13 cellular contexts compared by ENCODE assay signal in the genomic region with DNA sequence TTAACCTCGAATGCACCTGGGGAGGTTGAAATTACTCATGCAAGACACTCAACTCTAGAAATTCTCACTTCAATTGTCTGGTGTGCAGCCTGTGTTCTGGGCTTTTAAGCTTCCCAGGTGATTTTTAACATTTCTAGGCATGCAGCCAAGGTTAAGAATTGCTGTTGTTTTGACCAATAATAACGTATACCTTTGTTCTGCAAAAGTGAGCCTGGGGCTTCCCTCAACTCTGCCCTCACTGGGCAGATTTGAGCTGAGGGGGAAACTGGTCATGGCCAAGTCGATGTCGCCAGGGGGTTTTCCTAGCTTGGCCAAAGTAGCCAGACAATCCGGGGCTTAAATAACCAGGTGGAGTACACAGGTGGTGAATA. TPM values are rescaled to one million over a fixed set of nuclear protein-coding genes. Genes with fewer than 3 reads are reported as not detected.
DNase-seq lines count a peak whose midpoint lies in the region; ATAC-seq and TF ChIP-seq lines count a peak whose summit lies in the region.
"Had no signal": no experiment of that assay in that cellular context is flagged by ENCODE, and none has a peak within 500 bp of the region (broad histone marks: within the 10 kb centered on the region; RNA-seq: fewer than 3 reads in every experiment).

No MANE protein-coding gene starts in this region.

- TF ChIP-seq CTCF in gastroesophageal sphincter (IDR thresholded peaks at IDR 0.05): no peak

- H3K9me3 Mint-ChIP-seq in activated T-helper 17 cell treated with anti-CD3 and anti-CD28 coated beads, Interleukin-2, amount 50 U/mL, for 72 hours: no peaks in the 10 kb centered on the region
- no peaks in the 10 kb centered on the region for H3K9me3 Mint-ChIP-seq in naive thymus-derived CD4-positive, alpha-beta T cell

- peak overlapping the region; percentile 20 for H3K4me3 Mint-ChIP-seq in activated T-helper 17 cell treated with anti-CD3 and anti-CD28 coated beads, Interleukin-2, amount 50 U/mL, for 72 hours
- no peak overlapping the region for H3K4me3 Mint-ChIP-seq in naive thymus-derived CD4-positive, alpha-beta T cell

- peak overlapping the region; percentile 29 for H3K27ac Mint-ChIP-seq in activated T-helper 17 cell treated with anti-CD3 and anti-CD28 coated beads, Interleukin-2, amount 50 U/mL, for 72 hours
- no peak overlapping the region for H3K27ac Mint-ChIP-seq in naive thymus-derived CD4-positive, alpha-beta T cell

- H3K36me3 Mint-ChIP-seq in activated T-helper 17 cell treated with anti-CD3 and anti-CD28 coated beads, Interleukin-2, amount 50 U/mL, for 72 hours (ENCODE audit: low read depth): no peaks in the 10 kb centered on the region
- H3K36me3 Mint-ChIP-seq in naive thymus-derived CD4-positive, alpha-beta T cell: no peaks in the 10 kb centered on the region

- no peak for TF ChIP-seq EP300 in gastroesophageal sphincter (IDR thresholded peaks at IDR 0.05)

- WGBS in gastroesophageal sphincter (ENCODE audit: low coverage in 1 of 2), 2 donors: 47 to 67% methylated on average over 3 to 4 of the region's 5 CpGs

- no peak for TF ChIP-seq POLR2A in gastroesophageal sphincter (IDR thresholded peaks at IDR 0.05)

- no peak for DNase-seq in stimulated activated CD4-positive, alpha-beta T cell treated with anti-CD3 and anti-CD28 coated beads, Interleukin-4, amount 100 ng/mL, for 4 hours
- DNase-seq in naive thymus-derived CD4-positive, alpha-beta T cell: no peak
- no peak for DNase-seq in C1 segment of cervical spinal cord (lab: John Stamatoyannopoulos, UW)
- DNase-seq: stimulated activated CD4-positive, alpha-beta T cell treated with anti-CD3 and anti-CD28 coated beads, Interleukin-15, amount 100 ng/mL, for 24 hours had no signal

- H3K27me3 Mint-ChIP-seq in activated T-helper 17 cell treated with anti-CD3 and anti-CD28 coated beads, Interleukin-2, amount 50 U/mL, for 72 hours: no peaks in the 10 kb centered on the region
- H3K27me3 Mint-ChIP-seq in naive thymus-derived CD4-positive, alpha-beta T cell: peaks cover 0 to 5% (median 0%) of the 10 kb centered on the region in 5 donors

- H3K27me3 ChIP-seq in gastroesophageal sphincter: peaks cover 23% of the 10 kb centered on the region
- H3K27me3 ChIP-seq in naive thymus-derived CD4-positive, alpha-beta T cell (ENCODE audit: control insufficient read depth in 2 of 2, insufficient read depth in 2 of 2, low read length in 2 of 2): no peaks in the 10 kb centered on the region
- H3K27me3 ChIP-seq: thyroid gland had no signal

- no peaks in the 10 kb centered on the region for H3K4me1 ChIP-seq in gastroesophageal sphincter
- no peaks in the 10 kb centered on the region for H3K4me1 ChIP-seq in naive thymus-derived CD4-positive, alpha-beta T cell (ENCODE audit: control insufficient read depth in 2 of 2, insufficient read depth in 2 of 2, low read length in 2 of 2)

- no peak overlapping the region for H3K4me3 ChIP-seq in gastroesophageal sphincter
- H3K4me3 ChIP-seq in naive thymus-derived CD4-positive, alpha-beta T cell (ENCODE audit: low read length): no peak overlapping the region
- H3K4me3 ChIP-seq: thyroid gland had no signal

- POLR2A ChIA-PET in naive thymus-derived CD4-positive, alpha-beta T cell (lab: Charles Lee): no interaction called here

- no peaks in the 10 kb centered on the region for H3K36me3 ChIP-seq in gastroesophageal sphincter
- H3K36me3 ChIP-seq in naive thymus-derived CD4-positive, alpha-beta T cell (ENCODE audit: control insufficient read depth in 2 of 3, insufficient read depth in 3 of 3, low read length in 3 of 3): no peaks in the 10 kb centered on the region
- H3K36me3 ChIP-seq: thyroid gland had no signal

- no peaks in the 10 kb centered on the region for H3K4me1 Mint-ChIP-seq in activated T-helper 17 cell treated with anti-CD3 and anti-CD28 coated beads, Interleukin-2, amount 50 U/mL, for 72 hours
- H3K4me1 Mint-ChIP-seq in naive thymus-derived CD4-positive, alpha-beta T cell: peaks cover 0 to 14% (median 4%) of the 10 kb centered on the region in 7 donors

- CTCF ChIA-PET in naive thymus-derived CD4-positive, alpha-beta T cell (lab: Charles Lee): no interaction called here

- no peaks in the 10 kb centered on the region for H3K9me3 ChIP-seq in gastroesophageal sphincter
- H3K9me3 ChIP-seq in naive thymus-derived CD4-positive, alpha-beta T cell (ENCODE audit: control insufficient read depth in 2 of 3, low read length in 3 of 3): no peaks in the 10 kb centered on the region
- H3K9me3 ChIP-seq: thyroid gland had no signal

- H3K27ac ChIP-seq in gastroesophageal sphincter: no peak overlapping the region
- no peak overlapping the region for H3K27ac ChIP-seq in naive thymus-derived CD4-positive, alpha-beta T cell (ENCODE audit: low read depth, low read length)
- H3K27ac ChIP-seq: VCaP had no signal

- ATAC-seq in GM18861 (IDR thresholded peaks at IDR 0.05; ENCODE audit: unreplicated experiment): peak; percentile 88
- peak; percentile 86 for ATAC-seq in GM21529 (IDR thresholded peaks at IDR 0.05; ENCODE audit: unreplicated experiment)
- peak; percentile 80 for ATAC-seq in HG03342 (IDR thresholded peaks at IDR 0.05; ENCODE audit: unreplicated experiment)
- ATAC-seq in activated T-helper 17 cell treated with anti-CD3 and anti-CD28 coated beads, Interleukin-2, amount 50 U/mL, for 72 hours (replicated peaks): no peak
- no peak for ATAC-seq in gastroesophageal sphincter
- ATAC-seq in naive thymus-derived CD4-positive, alpha-beta T cell: no peak

- intact Hi-C loops in naive thymus-derived CD4-positive, alpha-beta T cell (cut with micrococcal nuclease): no loop called here

RNA-seq across cellular contexts. Expression of a gene that starts 0.6 kb away (rescaled TPM):
- total RNA-seq in activated T-helper 17 cell treated with anti-CD3 and anti-CD28 coated beads, Interleukin-2, amount 50 U/mL, for 72 hours: not detected
- total RNA-seq in gastroesophageal sphincter: not detected
- total RNA-seq in naive thymus-derived CD4-positive, alpha-beta T cell: not detected
- polyA plus RNA-seq in naive thymus-derived CD4-positive, alpha-beta T cell: not detected
- total RNA-seq: Daoy, mononuclear cell, thyroid gland had no signal

RNA-seq across cellular contexts. Expression of a gene that starts 22.1 kb away (rescaled TPM):
- not detected for total RNA-seq in activated T-helper 17 cell treated with anti-CD3 and anti-CD28 coated beads, Interleukin-2, amount 50 U/mL, for 72 hours
- total RNA-seq in gastroesophageal sphincter: under 1 TPM in 1 of 4 donors, not detected in 3; 0.94 TPM
- not detected for total RNA-seq in naive thymus-derived CD4-positive, alpha-beta T cell
- not detected for polyA plus RNA-seq in naive thymus-derived CD4-positive, alpha-beta T cell
- total RNA-seq: Daoy had no signal

Comparison
In these comparisons a context has a peak if more than half of its experiments do, and no peak if none do; other contexts are left out.
1. ATAC-seq: peak in GM18861 (single experiment), GM21529 (single experiment) and HG03342 (single experiment); none in activated T-helper 17 cell treated with anti-CD3 and anti-CD28 coated beads, Interleukin-2, amount 50 U/mL, for 72 hours (single experiment), gastroesophageal sphincter (single experiment) and naive thymus-derived CD4-positive, alpha-beta T cell (single experiment).